ENCODE assay signal across 8 cellular contexts in the genomic region with DNA sequence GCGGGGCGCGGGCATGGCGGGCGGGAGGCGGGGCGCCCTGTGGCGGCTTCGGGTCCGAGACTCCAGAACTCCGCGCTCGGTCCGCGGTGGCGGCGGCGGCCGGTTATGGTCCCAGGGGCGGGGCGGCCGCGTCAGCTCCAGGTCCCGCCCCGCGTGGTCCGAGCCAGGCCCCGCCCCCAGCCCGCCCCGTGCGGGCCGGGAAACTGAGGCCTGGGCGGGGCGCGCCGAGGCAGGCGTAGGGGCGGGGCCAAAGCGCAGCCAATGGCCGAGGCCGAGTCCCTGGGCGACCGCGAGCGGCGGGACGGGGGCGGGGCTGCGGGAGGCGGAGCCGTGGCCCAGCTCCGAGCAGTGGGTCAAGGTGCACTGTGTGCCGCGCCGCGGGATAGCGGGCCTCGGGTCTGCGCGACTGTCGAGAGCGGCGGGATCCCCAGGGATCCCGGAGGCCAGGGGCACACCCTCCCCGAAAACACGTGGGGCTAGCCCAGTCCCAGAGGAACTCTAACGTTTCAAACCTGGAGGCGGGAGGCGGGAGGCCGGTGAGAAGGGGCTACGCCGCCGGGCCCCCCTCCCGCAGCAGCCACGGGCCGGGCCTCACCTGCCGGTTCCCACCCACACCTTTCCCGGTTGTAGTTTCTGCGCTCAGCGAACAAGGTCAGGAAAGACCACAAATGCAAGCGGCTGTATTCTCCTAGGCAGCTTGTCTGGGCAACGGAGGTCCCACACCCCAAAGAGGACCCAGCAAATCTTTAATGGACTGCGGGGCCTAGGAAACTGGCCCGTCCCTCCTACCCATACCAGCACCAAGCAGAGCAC. TPM values are rescaled to one million over a fixed set of nuclear protein-coding genes. Genes with fewer than 3 reads are reported as not detected.
A peak's percentile ranks its signal among the peaks of the same experiment; 100 is the strongest.
DNase-seq lines count a peak whose midpoint lies in the region; ATAC-seq, FAIRE-seq and TF ChIP-seq lines count a peak whose summit lies in the region.

A gene (minus strand): TSS at position 78 of the 813 bp plus-strand sequence. CDS start 63 bp downstream, at position 15.

- DNase-seq in GM04504 (ENCODE audit: low read depth), result peak; percentile 81
- DNase-seq in HEK293T (ENCODE audit: extremely low spot score), result peak; percentile 97
- DNase-seq in MV-4-11 (lab: John Stamatoyannopoulos, UW), result peak; percentile 71
- peak; percentile 94 for DNase-seq in activated naive CD8-positive, alpha-beta T cell treated with anti-CD3 and anti-CD28 coated beads, Interleukin-2, amount 10 ng/mL, durations not matched to agents 7 days and 5 days
- peak; percentile 96 for DNase-seq in Right ventricle myocardium inferior (ENCODE audit: missing footprints)
- DNase-seq in pancreas, result peak; percentile 91 to 98 (median 96)

- TF ChIP-seq CTCF in SU-DHL-6 (IDR thresholded peaks at IDR 0.05; ENCODE audit: insufficient read depth, low read length, poor library complexity, severe bottlenecking) (no peak), pancreas (IDR thresholded peaks at IDR 0.05) (no peak)

- peak within 1 kb of the TSS; percentile 72 for H3K4me2 ChIP-seq in SU-DHL-6 (ENCODE audit: low read depth, low read length, poor library complexity, severe bottlenecking)

- no peak for FAIRE-seq in pancreas (lab: Jason Lieb, UNC)

- no peaks in the 10 kb centered on the region for H3K36me3 Mint-ChIP-seq in activated naive CD8-positive, alpha-beta T cell treated with anti-CD3 and anti-CD28 coated beads, Interleukin-2, amount 10 ng/mL, durations not matched to agents 7 days and 5 days

- peak; percentile 79 for ATAC-seq in activated naive CD8-positive, alpha-beta T cell treated with anti-CD3 and anti-CD28 coated beads, Interleukin-2, amount 10 ng/mL, durations not matched to agents 7 days and 5 days (ENCODE audit: low read depth)
- ATAC-seq in Right ventricle myocardium inferior, result peak; percentile 94
- ATAC-seq in pancreas, result peak; percentile 89 to 95 (median 90)

- intact Hi-C loops in Right ventricle myocardium inferior (cut with DNase I), result loop anchor here (2.0 kb wide), 2 partner anchors 34 to 112 kb away; a partner anchor contains a TSS
- intact Hi-C loops in pancreas (cut with DNase I), result no loop called here

- H3K27ac Mint-ChIP-seq in activated naive CD8-positive, alpha-beta T cell treated with anti-CD3 and anti-CD28 coated beads, Interleukin-2, amount 10 ng/mL, durations not matched to agents 7 days and 5 days, result peak within 1 kb of the TSS; percentile 48

- H3K27me3 ChIP-seq in SU-DHL-6 (ENCODE audit: low read length) (no peaks in the 10 kb centered on the region), pancreas (no peaks in the 10 kb centered on the region), thymus (ENCODE audit: control insufficient read depth, insufficient read depth) (no peaks in the 10 kb centered on the region)

- peaks cover 22% of the 10 kb centered on the region for H3K4me1 Mint-ChIP-seq in activated naive CD8-positive, alpha-beta T cell treated with anti-CD3 and anti-CD28 coated beads, Interleukin-2, amount 10 ng/mL, durations not matched to agents 7 days and 5 days

- H4K20me1 ChIP-seq in SU-DHL-6 (ENCODE audit: low read depth, low read length), result no peaks in the 10 kb centered on the region

- peak within 1 kb of the TSS; percentile 80 for H3K4me3 Mint-ChIP-seq in activated naive CD8-positive, alpha-beta T cell treated with anti-CD3 and anti-CD28 coated beads, Interleukin-2, amount 10 ng/mL, durations not matched to agents 7 days and 5 days

- peak within 1 kb of the TSS; percentile 74 for H3K9ac ChIP-seq in SU-DHL-6 (ENCODE audit: low read length)

- H3K27me3 Mint-ChIP-seq in activated naive CD8-positive, alpha-beta T cell treated with anti-CD3 and anti-CD28 coated beads, Interleukin-2, amount 10 ng/mL, durations not matched to agents 7 days and 5 days, result peaks cover 6% of the 10 kb centered on the region

- H3K27ac ChIP-seq in SU-DHL-6 (ENCODE audit: low read depth, low read length), result peak within 1 kb of the TSS; percentile 42
- H3K27ac ChIP-seq in pancreas, result peak within 1 kb of the TSS; percentile 79 to 95 (median 83)
- H3K27ac ChIP-seq in thymus (ENCODE audit: low read depth), result peak within 1 kb of the TSS; percentile 80

- H3K36me3 ChIP-seq in SU-DHL-6 (ENCODE audit: low read length) (no peaks in the 10 kb centered on the region), pancreas (no peaks in the 10 kb centered on the region), thymus (ENCODE audit: control insufficient read depth, insufficient read depth) (peaks cover 3% of the 10 kb centered on the region)

- H3K4me1 ChIP-seq in pancreas (peaks cover 5 to 13% (median 11%) of the 10 kb centered on the region in 3 donors), thymus (ENCODE audit: control insufficient read depth, insufficient read depth, low read length) (peaks cover 6% of the 10 kb centered on the region)

- no peaks in the 10 kb centered on the region for H3K9me2 ChIP-seq in SU-DHL-6 (replicated peaks; ENCODE audit: insufficient read depth, low read length)

- WGBS in pancreas, 2 donors, result 1% methylated on average over 41 to 84 of the region's 84 CpGs
- under 1% methylated on average over 84 of the region's 84 CpGs for WGBS in thymus

- H3K79me2 ChIP-seq in SU-DHL-6 (ENCODE audit: insufficient read depth, low read length), result 0 out of 2 replicates have a peak, but pooled peaks cover 1% of the 10 kb centered on the region

- H3K9me3 Mint-ChIP-seq in activated naive CD8-positive, alpha-beta T cell treated with anti-CD3 and anti-CD28 coated beads, Interleukin-2, amount 10 ng/mL, durations not matched to agents 7 days and 5 days, result no peaks in the 10 kb centered on the region

- H2AFZ ChIP-seq in SU-DHL-6 (ENCODE audit: low read depth, low read length, severe bottlenecking), result peak within 1 kb of the TSS; percentile 63

- no peaks in the 10 kb centered on the region for H3F3A ChIP-seq in SU-DHL-6 (ENCODE audit: insufficient read depth)

- H3K9me3 ChIP-seq in SU-DHL-6 (ENCODE audit: insufficient read depth, low read length) (no peaks in the 10 kb centered on the region), pancreas (no peaks in the 10 kb centered on the region), thymus (ENCODE audit: control insufficient read depth) (no peaks in the 10 kb centered on the region)

- peak within 1 kb of the TSS; percentile 67 for H3K4me3 ChIP-seq in SU-DHL-6 (ENCODE audit: insufficient read depth, low read length, poor library complexity, severe bottlenecking)
- peak within 1 kb of the TSS; percentile 79 to 92 (median 90) for H3K4me3 ChIP-seq in pancreas
- peak within 1 kb of the TSS; percentile 87 for H3K4me3 ChIP-seq in thymus (ENCODE audit: low read length)

- POLR2A ChIA-PET in HEK293T (lab: Yijun Ruan, JAX), result interaction anchor here (0.7 to 3.5 kb wide), 11 partner anchors 11 to 301 kb away, joined by 3 to 20 read pairs (median 4); a partner anchor contains a TSS
- POLR2A ChIA-PET in activated naive CD8-positive, alpha-beta T cell treated with anti-CD3 and anti-CD28 coated beads, Interleukin-2, amount 10 ng/mL, durations not matched to agents 7 days and 5 days (lab: Charles Lee), result interaction anchor here (0.9 to 3.3 kb wide), 6 partner anchors 10 to 302 kb away, joined by 3 to 12 read pairs (median 4); a partner anchor contains a TSS

- CTCF ChIA-PET in HEK293T (lab: Yijun Ruan, JAX), result interaction anchor here (0.6 to 1.8 kb wide), 8 partner anchors 12 to 232 kb away, joined by 3 to 8 read pairs (median 4); a partner anchor contains a TSS

TF ChIP-seq in HEK293T, 16 proteins besides CTCF, POLR2A, EP300 and RAD21:
- TF ChIP-seq L3MBTL2 (conservative IDR thresholded peaks at IDR 0.05) (peak; percentile 25; the same call in 1 of the 2 replicates), SUZ12 (IDR thresholded peaks at IDR 0.05) (no peak)

RNA-seq across cellular contexts. Expression of the gene that starts here (rescaled TPM):
- total RNA-seq in activated naive CD8-positive, alpha-beta T cell treated with anti-CD3 and anti-CD28 coated beads, Interleukin-2, amount 10 ng/mL, durations not matched to agents 7 days and 5 days, result 10 to 100 TPM; 63.2 to 66.3 TPM
- total RNA-seq in Right ventricle myocardium inferior (28.7 TPM), pancreas (10 to 100 TPM; 35.0 to 42.7 (median 35.9) TPM)
- polyA plus RNA-seq in pancreas (10 to 100 TPM; 29.3 to 43.9 TPM), thymus (15.3 TPM)

Comparison
In these comparisons a context has a peak if more than half of its experiments do, and no peak if none do; other contexts are left out.
1. Peak in every context shown above with its lines: DNase-seq, ATAC-seq, H3K4me3 ChIP-seq and H3K27ac ChIP-seq.